Comparison of ENCODE assay signal across 10 cellular contexts in the genomic region with DNA sequence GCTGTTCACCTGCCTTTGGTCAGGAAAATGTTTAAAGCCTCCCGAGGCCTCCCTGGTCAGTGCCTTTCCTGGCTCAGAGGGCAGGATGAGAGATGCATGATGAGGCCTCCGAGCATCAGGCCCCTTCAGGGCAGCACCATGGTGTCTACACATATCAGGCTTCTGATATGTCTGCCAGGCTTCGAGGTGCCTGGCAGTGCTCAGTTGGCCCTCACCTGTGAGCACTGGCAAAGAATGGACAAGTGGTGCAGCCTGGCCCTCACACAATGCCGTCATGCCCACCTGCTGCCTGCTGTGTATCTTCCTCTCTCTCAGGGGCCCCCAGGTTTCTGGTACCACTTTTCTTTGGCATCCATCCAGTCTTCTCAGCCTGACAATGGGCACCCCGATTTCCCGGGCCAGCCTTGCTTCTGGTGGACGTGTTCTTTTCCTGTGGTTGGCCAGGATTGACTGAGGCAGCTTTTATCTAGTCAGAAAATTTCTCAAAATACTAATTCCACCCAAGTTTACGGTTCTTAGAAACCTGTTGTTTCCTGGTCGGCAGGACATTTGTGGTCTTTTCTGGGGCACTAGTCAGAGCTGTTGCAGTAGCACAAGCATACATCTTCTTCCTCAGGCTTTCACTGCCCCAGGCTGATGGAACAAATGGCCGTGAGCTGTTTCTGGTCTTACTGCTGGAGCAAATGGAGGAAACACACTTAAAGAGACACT.
DNase-seq lines count a peak whose midpoint lies in the region; ATAC-seq and TF ChIP-seq lines count a peak whose summit lies in the region.
"Had no signal": no experiment of that assay in that cellular context is flagged by ENCODE, and none has a peak within 500 bp of the region (broad histone marks: within the 10 kb centered on the region; RNA-seq: fewer than 3 reads in every experiment).

No MANE protein-coding gene starts in this region.

- no peak for ATAC-seq in heart right ventricle
- ATAC-seq in Right ventricle myocardium inferior: no peak
- no peak for ATAC-seq in upper lobe of right lung
- ATAC-seq in HG02642 (IDR thresholded peaks at IDR 0.05; ENCODE audit: poor library complexity, unreplicated experiment): no peak
- ATAC-seq in esophagus mucosa: no peak

- H3K4me1 ChIP-seq in heart right ventricle: peaks cover 20 to 69% (median 34%) of the 10 kb centered on the region in 9 donors
- H3K4me1 ChIP-seq in ascending aorta: peaks cover 14 to 17% of the 10 kb centered on the region in 2 donors
- H3K4me1 ChIP-seq in upper lobe of right lung: peaks cover 5% of the 10 kb centered on the region
- H3K4me1 ChIP-seq: SJSA1 had no signal

- no peaks in the 10 kb centered on the region for H3K4me1 Mint-ChIP-seq in mesothelial cell of epicardium

- H3K27ac ChIP-seq in heart right ventricle: peak overlapping the region in 8 of 10 donors; percentile 2 to 59 (median 22)
- H3K27ac ChIP-seq in ascending aorta: peak overlapping the region; percentile 76 to 83
- H3K27ac ChIP-seq in upper lobe of right lung: no peak overlapping the region
- H3K27ac ChIP-seq: epithelial cell of prostate, SJSA1 had no signal

- no peaks in the 10 kb centered on the region for H3K9me3 Mint-ChIP-seq in mesothelial cell of epicardium

- H3K27me3 Mint-ChIP-seq in mesothelial cell of epicardium (ENCODE audit: low read depth): no peaks in the 10 kb centered on the region

- no peaks in the 10 kb centered on the region for H3K9me3 ChIP-seq in heart right ventricle
- H3K9me3 ChIP-seq in ascending aorta: no peaks in the 10 kb centered on the region
- no peaks in the 10 kb centered on the region for H3K9me3 ChIP-seq in upper lobe of right lung
- H3K9me3 ChIP-seq: SJSA1 had no signal

- H3K27me3 ChIP-seq in heart right ventricle (no peaks in the 10 kb centered on the region), ascending aorta (no peaks in the 10 kb centered on the region), upper lobe of right lung (no peaks in the 10 kb centered on the region)
- H3K27me3 ChIP-seq: SJSA1 had no signal

- no peak for TF ChIP-seq CTCF in heart right ventricle (IDR thresholded peaks at IDR 0.05)
- TF ChIP-seq CTCF in ascending aorta (IDR thresholded peaks at IDR 0.05): no peak
- TF ChIP-seq CTCF in mesothelial cell of epicardium (IDR thresholded peaks at IDR 0.05; ENCODE audit: unreplicated experiment): no peak
- no peak for TF ChIP-seq CTCF in upper lobe of right lung (IDR thresholded peaks at IDR 0.05)

- DNase-seq in heart right ventricle (no peak), Right ventricle myocardium inferior (ENCODE audit: missing footprints) (no peak), ascending aorta (ENCODE audit: low spot score in 2 of 2) (no peak), mesothelial cell of epicardium (ENCODE audit: low spot score in 2 of 2, unreplicated experiment in 2 of 2) (no peak), upper lobe of right lung (peak; percentile 40), A172 (ENCODE audit: low spot score) (no peak)

- peaks cover 18% of the 10 kb centered on the region for H3K36me3 Mint-ChIP-seq in mesothelial cell of epicardium

- intact Hi-C loops in heart right ventricle (cut with DNase I): loop anchor here in 8 of 10 donors (5.0 to 10.0 kb wide), 5 partner anchors 53 to 73 kb away; no protein-coding TSS in a partner anchor
- intact Hi-C loops in Right ventricle myocardium inferior (cut with DNase I): loop anchor here (5.0 to 10.0 kb wide), 2 partner anchors 53 to 100 kb away; a partner anchor contains a TSS
- intact Hi-C loops in ascending aorta (cut with DNase I): loop anchor here (10.0 kb wide), 1 partner anchor 140 kb away; a partner anchor contains a TSS
- intact Hi-C loops in upper lobe of right lung (cut with DNase I): loop anchor here (10.0 kb wide), 1 partner anchor 70 kb away; no protein-coding TSS in a partner anchor

- no peak overlapping the region for H3K4me3 Mint-ChIP-seq in mesothelial cell of epicardium

- WGBS in heart right ventricle, 2 donors: 75 to 86% methylated on average over 10 of the region's 10 CpGs

- H3K36me3 ChIP-seq in heart right ventricle (peaks cover 0 to 52% (median 5%) of the 10 kb centered on the region in 9 donors), ascending aorta (peaks cover 11 to 17% of the 10 kb centered on the region in 2 donors), upper lobe of right lung (peaks cover 26% of the 10 kb centered on the region)

- H3K4me3 ChIP-seq in heart right ventricle: no peak overlapping the region
- H3K4me3 ChIP-seq in ascending aorta: no peak overlapping the region
- no peak overlapping the region for H3K4me3 ChIP-seq in upper lobe of right lung
- H3K4me3 ChIP-seq: SJSA1 had no signal

- peak overlapping the region; percentile 34 for H3K27ac Mint-ChIP-seq in mesothelial cell of epicardium
